In the genomic region with DNA sequence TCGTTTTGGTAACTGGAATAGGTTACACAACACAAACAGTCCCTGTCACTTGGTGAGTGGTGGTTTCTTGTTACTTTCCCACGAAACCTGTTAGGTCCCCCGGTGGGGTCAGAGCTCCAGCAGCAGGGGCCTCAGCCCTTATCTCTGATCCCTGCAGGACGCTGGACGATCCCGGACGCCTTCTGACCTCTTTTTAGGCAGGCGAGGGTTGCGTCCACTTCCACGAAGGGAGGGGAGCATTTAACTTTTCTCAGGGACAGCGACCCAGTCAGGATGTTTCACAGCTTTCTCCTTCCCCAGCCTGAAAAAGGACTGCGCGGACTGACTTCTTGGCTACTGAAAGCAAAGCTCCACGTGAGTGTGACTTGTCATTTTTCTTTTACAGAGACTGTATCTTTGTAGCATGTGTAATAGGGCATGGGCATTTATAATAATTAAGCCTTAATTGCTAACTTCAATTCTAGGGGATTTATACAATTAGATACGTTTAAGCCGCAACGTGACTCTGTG, we compare ENCODE assay signal across 8 cellular contexts. TPM values are rescaled to one million over a fixed set of nuclear protein-coding genes. Genes with fewer than 3 reads are reported as not detected.
A peak's percentile ranks its signal among the peaks of the same experiment; 100 is the strongest.
DNase-seq lines count a peak whose midpoint lies in the region; ATAC-seq and TF ChIP-seq lines count a peak whose summit lies in the region.

No MANE protein-coding gene starts in this region.

- DNase-seq in Caki2 (ENCODE audit: low read depth) (peak; percentile 39), HL-60 (ENCODE audit: low read depth in 1 of 2, low spot score in 1 of 2) (peak; percentile 23 to 35), NCI-H446 (lab: John Stamatoyannopoulos, UW) (no peak), SHP77 treated with DMSO at 0.1 percent for 48 hours (lab: John Stamatoyannopoulos, UW) (no peak)
- no peak for DNase-seq in activated naive CD8-positive, alpha-beta T cell treated with anti-CD3 and anti-CD28 coated beads for 36 hours

- H3K9me3 Mint-ChIP-seq in activated naive CD8-positive, alpha-beta T cell treated with anti-CD3 and anti-CD28 coated beads for 36 hours = peaks cover 10% of the 10 kb centered on the region

- no peaks in the 10 kb centered on the region for H3K9me3 ChIP-seq in iPS-15b (ENCODE audit: control insufficient read depth, insufficient read depth, low read length)
- no peaks in the 10 kb centered on the region for H3K9me3 ChIP-seq in skeletal muscle satellite cell (replicated peaks; ENCODE audit: low read length)

- no peak overlapping the region for H3K9ac ChIP-seq in iPS-15b (ENCODE audit: low read depth, low read length)
- H3K9ac ChIP-seq in skeletal muscle satellite cell (ENCODE audit: low read depth, low read length) = peak overlapping the region; percentile 85

- TF ChIP-seq CTCF in HL-60 (IDR thresholded peaks at IDR 0.05; ENCODE audit: insufficient read depth, low read length) = no peak

- H3K27me3 Mint-ChIP-seq in activated naive CD8-positive, alpha-beta T cell treated with anti-CD3 and anti-CD28 coated beads for 36 hours = no peaks in the 10 kb centered on the region

- peak overlapping the region; percentile 96 for H3K27ac Mint-ChIP-seq in activated naive CD8-positive, alpha-beta T cell treated with anti-CD3 and anti-CD28 coated beads for 36 hours

- H3K4me3 ChIP-seq in HL-60 (replicated peaks; ENCODE audit: insufficient read depth, low read length) (peak overlapping the region; percentile 92), iPS-15b (ENCODE audit: low read depth, low read length) (peak overlapping the region; percentile 84), skeletal muscle satellite cell (ENCODE audit: low read length) (peak overlapping the region; percentile 79)

- H3K36me3 Mint-ChIP-seq in activated naive CD8-positive, alpha-beta T cell treated with anti-CD3 and anti-CD28 coated beads for 36 hours = peaks cover 40% of the 10 kb centered on the region

- no peaks in the 10 kb centered on the region for H3K27me3 ChIP-seq in HL-60 (ENCODE audit: insufficient read depth, poor library complexity, severe bottlenecking)
- H3K27me3 ChIP-seq in iPS-15b (ENCODE audit: control insufficient read depth, insufficient read depth, low read length) = no peaks in the 10 kb centered on the region
- H3K27me3 ChIP-seq in skeletal muscle satellite cell (ENCODE audit: control insufficient read depth, insufficient read depth, low read length) = no peaks in the 10 kb centered on the region

- ATAC-seq in GM18498 (IDR thresholded peaks at IDR 0.05; ENCODE audit: unreplicated experiment) = no peak

- H3K4me3 Mint-ChIP-seq in activated naive CD8-positive, alpha-beta T cell treated with anti-CD3 and anti-CD28 coated beads for 36 hours = peak overlapping the region; percentile 95

- H3K36me3 ChIP-seq in iPS-15b (ENCODE audit: control insufficient read depth, insufficient read depth, low read length) (no peaks in the 10 kb centered on the region), skeletal muscle satellite cell (ENCODE audit: insufficient read depth, low read length) (peaks cover 19% of the 10 kb centered on the region)

- H3K4me1 Mint-ChIP-seq in activated naive CD8-positive, alpha-beta T cell treated with anti-CD3 and anti-CD28 coated beads for 36 hours = peaks cover 13% of the 10 kb centered on the region

- H3K27ac ChIP-seq in HL-60 (replicated peaks) = peak overlapping the region; percentile 82

- peak overlapping the region; percentile 82 for H3K4me2 ChIP-seq in skeletal muscle satellite cell (ENCODE audit: low read length)

- H3K4me1 ChIP-seq in iPS-15b (ENCODE audit: control insufficient read depth, insufficient read depth, low read length) = no peaks in the 10 kb centered on the region
- H3K4me1 ChIP-seq in skeletal muscle satellite cell (ENCODE audit: control insufficient read depth, insufficient read depth, low read length) = peaks cover 5% of the 10 kb centered on the region

- in situ Hi-C loops in Caki2 (cut with HindIII; ENCODE audit: low pct_unique_long_range_greater_than_20kb, low sequenced_read_pairs) = no loop called here

RNA-seq across cellular contexts. Expression of gene ZNF234, which starts 0.7 kb away (rescaled TPM):
- 3.4 and 5.6 TPM in 2 replicates for total RNA-seq in Caki2 (2014; rRNA removed; shearing (Covaris generic); ENCODE audit: low replicate concordance)
- total RNA-seq in activated naive CD8-positive, alpha-beta T cell treated with anti-CD3 and anti-CD28 coated beads for 36 hours = 1 to 10 TPM; 6.9 to 7.0 TPM
- total RNA-seq in skeletal muscle satellite cell (2012; rRNA removed) = 6.3 and 10.0 TPM in 2 replicates

RNA-seq across cellular contexts. Expression of gene ZNF226, which starts 22.8 kb away (rescaled TPM):
- 15.7 and 45.0 TPM in 2 replicates for total RNA-seq in Caki2 (2014; rRNA removed; shearing (Covaris generic); ENCODE audit: low replicate concordance)
- total RNA-seq in activated naive CD8-positive, alpha-beta T cell treated with anti-CD3 and anti-CD28 coated beads for 36 hours = 1 to 10 TPM; 6.5 to 7.4 TPM
- total RNA-seq in skeletal muscle satellite cell (2012; rRNA removed) = 12.7 and 20.3 TPM in 2 replicates

RNA-seq across cellular contexts. Expression of gene ZNF225, which starts 28.9 kb away (rescaled TPM):
- 2.2 and 4.5 TPM in 2 replicates for total RNA-seq in Caki2 (2014; rRNA removed; shearing (Covaris generic); ENCODE audit: low replicate concordance)
- total RNA-seq in activated naive CD8-positive, alpha-beta T cell treated with anti-CD3 and anti-CD28 coated beads for 36 hours = 1 to 10 TPM; 3.8 to 4.0 TPM
- 3.3 and 4.1 TPM in 2 replicates for total RNA-seq in skeletal muscle satellite cell (2012; rRNA removed)

RNA-seq across cellular contexts. Expression of gene ZNF224, which starts 47.9 kb away (rescaled TPM):
- 7.0 and 10.6 TPM in 2 replicates for total RNA-seq in Caki2 (2014; rRNA removed; shearing (Covaris generic); ENCODE audit: low replicate concordance)
- 10 to 100 TPM; 13.4 to 14.6 TPM for total RNA-seq in activated naive CD8-positive, alpha-beta T cell treated with anti-CD3 and anti-CD28 coated beads for 36 hours
- 11.7 and 15.5 TPM in 2 replicates for total RNA-seq in skeletal muscle satellite cell (2012; rRNA removed)

Comparison
In these comparisons a context has a peak if more than half of its experiments do, and no peak if none do; other contexts are left out.
1. DNase-seq: peak in Caki2 (single experiment) and HL-60 (2 of 2); none in activated naive CD8-positive, alpha-beta T cell treated with anti-CD3 and anti-CD28 coated beads for 36 hours (single experiment), NCI-H446 (0 of 2) and SHP77 treated with DMSO at 0.1 percent for 48 hours (single experiment).
2. Peak in every context shown above with its lines, with median percentiles within 50 percentile points of each other: H3K4me3 ChIP-seq.